In genomic region chr22:41285820-41286638, GRCh38 we compare ENCODE assay signal across 1 cellular context.
TF ChIP-seq lines count a peak whose summit lies in the region.

TSS of gene RANGAP1 (minus strand) at chr22:41286187. CDS start at chr22:41281044, 5,143 bp downstream.

TF ChIP-seq in liver, 16 proteins besides CTCF, POLR2A, EP300 and RAD21 (continued from another document):
- TF ChIP-seq ATF3 (IDR thresholded peaks at IDR 0.05) = peak; percentile 63
- TF ChIP-seq, protein P1, sequence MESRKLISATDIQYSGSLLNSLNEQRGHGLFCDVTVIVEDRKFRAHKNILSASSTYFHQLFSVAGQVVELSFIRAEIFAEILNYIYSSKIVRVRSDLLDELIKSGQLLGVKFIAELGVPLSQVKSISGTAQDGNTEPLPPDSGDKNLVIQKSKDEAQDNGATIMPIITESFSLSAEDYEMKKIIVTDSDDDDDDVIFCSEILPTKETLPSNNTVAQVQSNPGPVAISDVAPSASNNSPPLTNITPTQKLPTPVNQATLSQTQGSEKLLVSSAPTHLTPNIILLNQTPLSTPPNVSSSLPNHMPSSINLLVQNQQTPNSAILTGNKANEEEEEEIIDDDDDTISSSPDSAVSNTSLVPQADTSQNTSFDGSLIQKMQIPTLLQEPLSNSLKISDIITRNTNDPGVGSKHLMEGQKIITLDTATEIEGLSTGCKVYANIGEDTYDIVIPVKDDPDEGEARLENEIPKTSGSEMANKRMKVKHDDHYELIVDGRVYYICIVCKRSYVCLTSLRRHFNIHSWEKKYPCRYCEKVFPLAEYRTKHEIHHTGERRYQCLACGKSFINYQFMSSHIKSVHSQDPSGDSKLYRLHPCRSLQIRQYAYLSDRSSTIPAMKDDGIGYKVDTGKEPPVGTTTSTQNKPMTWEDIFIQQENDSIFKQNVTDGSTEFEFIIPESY (IDR thresholded peaks at IDR 0.05) = peak; percentile 92
